ENCODE assay signal across 1 cellular context in genomic region chr16:65122974-65123845, GRCh38.
A peak's percentile ranks its signal among the peaks of the same experiment; 100 is the strongest.
TF ChIP-seq lines count a peak whose summit lies in the region.

No MANE protein-coding gene starts in this region.

TF ChIP-seq in SK-N-SH, 30 proteins besides CTCF, POLR2A, EP300 and RAD21 (continued from another document):
- TF ChIP-seq, protein P1, sequence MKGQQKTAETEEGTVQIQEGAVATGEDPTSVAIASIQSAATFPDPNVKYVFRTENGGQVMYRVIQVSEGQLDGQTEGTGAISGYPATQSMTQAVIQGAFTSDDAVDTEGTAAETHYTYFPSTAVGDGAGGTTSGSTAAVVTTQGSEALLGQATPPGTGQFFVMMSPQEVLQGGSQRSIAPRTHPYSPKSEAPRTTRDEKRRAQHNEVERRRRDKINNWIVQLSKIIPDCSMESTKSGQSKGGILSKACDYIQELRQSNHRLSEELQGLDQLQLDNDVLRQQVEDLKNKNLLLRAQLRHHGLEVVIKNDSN (IDR thresholded peaks at IDR 0.05; ENCODE audit: borderline replicate concordance, low read depth) = no peak
- TF ChIP-seq FOSL2 (IDR thresholded peaks at IDR 0.05; ENCODE audit: borderline replicate concordance, low read depth) (no peak), RFX5 (IDR thresholded peaks at IDR 0.05; ENCODE audit: low read length) (no peak), SIN3A (IDR thresholded peaks at IDR 0.05; ENCODE audit: borderline replicate concordance, low read depth, low read length) (0 out of 2 replicates have a peak, but pooled peaks have one; percentile 27), MAX (IDR thresholded peaks at IDR 0.05; ENCODE audit: low read depth) (peak; percentile 23; the same call in 1 of the 2 replicates), JUND (IDR thresholded peaks at IDR 0.05) (no peak), FOXJ3 (CRISPR knock-in tag; IDR thresholded peaks at IDR 0.05) (no peak), MEF2A (IDR thresholded peaks at IDR 0.05; ENCODE audit: borderline replicate concordance, low read depth) (no peak), EZH2phosphoT487 (IDR thresholded peaks at IDR 0.05; ENCODE audit: borderline replicate concordance, low read depth) (no peak), FOXM1 (IDR thresholded peaks at IDR 0.05; ENCODE audit: low read depth) (no peak), TEAD4 (IDR thresholded peaks at IDR 0.05; ENCODE audit: borderline replicate concordance, insufficient read depth) (no peak), GATA2 (CRISPR knock-in tag; IDR thresholded peaks at IDR 0.05) (no peak), PBX3 (IDR thresholded peaks at IDR 0.05) (no peak), NRF1 (IDR thresholded peaks at IDR 0.05; ENCODE audit: low read depth, low read length) (no peak), NFIC (IDR thresholded peaks at IDR 0.05; ENCODE audit: borderline replicate concordance) (peak; percentile 39; the same call in 1 of the 2 replicates)
- TF ChIP-seq, protein P2, sequence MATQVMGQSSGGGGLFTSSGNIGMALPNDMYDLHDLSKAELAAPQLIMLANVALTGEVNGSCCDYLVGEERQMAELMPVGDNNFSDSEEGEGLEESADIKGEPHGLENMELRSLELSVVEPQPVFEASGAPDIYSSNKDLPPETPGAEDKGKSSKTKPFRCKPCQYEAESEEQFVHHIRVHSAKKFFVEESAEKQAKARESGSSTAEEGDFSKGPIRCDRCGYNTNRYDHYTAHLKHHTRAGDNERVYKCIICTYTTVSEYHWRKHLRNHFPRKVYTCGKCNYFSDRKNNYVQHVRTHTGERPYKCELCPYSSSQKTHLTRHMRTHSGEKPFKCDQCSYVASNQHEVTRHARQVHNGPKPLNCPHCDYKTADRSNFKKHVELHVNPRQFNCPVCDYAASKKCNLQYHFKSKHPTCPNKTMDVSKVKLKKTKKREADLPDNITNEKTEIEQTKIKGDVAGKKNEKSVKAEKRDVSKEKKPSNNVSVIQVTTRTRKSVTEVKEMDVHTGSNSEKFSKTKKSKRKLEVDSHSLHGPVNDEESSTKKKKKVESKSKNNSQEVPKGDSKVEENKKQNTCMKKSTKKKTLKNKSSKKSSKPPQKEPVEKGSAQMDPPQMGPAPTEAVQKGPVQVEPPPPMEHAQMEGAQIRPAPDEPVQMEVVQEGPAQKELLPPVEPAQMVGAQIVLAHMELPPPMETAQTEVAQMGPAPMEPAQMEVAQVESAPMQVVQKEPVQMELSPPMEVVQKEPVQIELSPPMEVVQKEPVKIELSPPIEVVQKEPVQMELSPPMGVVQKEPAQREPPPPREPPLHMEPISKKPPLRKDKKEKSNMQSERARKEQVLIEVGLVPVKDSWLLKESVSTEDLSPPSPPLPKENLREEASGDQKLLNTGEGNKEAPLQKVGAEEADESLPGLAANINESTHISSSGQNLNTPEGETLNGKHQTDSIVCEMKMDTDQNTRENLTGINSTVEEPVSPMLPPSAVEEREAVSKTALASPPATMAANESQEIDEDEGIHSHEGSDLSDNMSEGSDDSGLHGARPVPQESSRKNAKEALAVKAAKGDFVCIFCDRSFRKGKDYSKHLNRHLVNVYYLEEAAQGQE (IDR thresholded peaks at IDR 0.05; ENCODE audit: low read depth, low read length) = no peak
TF ChIP-seq in SK-N-SH: peak in this region for 9.
